In genomic region chr11:6321356-6321755, GRCh38 we compare ENCODE assay signal across 9 cellular contexts.
DNase-seq lines count a peak whose midpoint lies in the region; ATAC-seq and TF ChIP-seq lines count a peak whose summit lies in the region.
"Had no signal": no experiment of that assay in that cellular context is flagged by ENCODE, and none has a peak within 500 bp of the region (broad histone marks: within the 10 kb centered on the region; RNA-seq: fewer than 3 reads in every experiment).

No MANE protein-coding gene starts in this region.

- peak overlapping the region; percentile 81 for H3K27ac Mint-ChIP-seq in activated naive CD8-positive, alpha-beta T cell
- peak overlapping the region; percentile 96 for H3K27ac Mint-ChIP-seq in stimulated activated effector memory CD8-positive, alpha-beta T cell treated with anti-CD3 and anti-CD28 coated beads, Interleukin-12 subunit alpha, Interleukin-12 subunit beta, amount 100 ng/mL, for 72 hours

- H3K36me3 ChIP-seq in iPS-20b (ENCODE audit: insufficient read depth, low read depth, low read length) = no peaks in the 10 kb centered on the region
- H3K36me3 ChIP-seq: SJCRH30 had no signal

- H3K4me3 ChIP-seq in HFF-Myc (replicated peaks; ENCODE audit: low read depth, low read length) (peak overlapping the region; percentile 71), iPS-20b (ENCODE audit: low read length) (peak overlapping the region; percentile 80; the same call in 1 of the 2 replicates)
- H3K4me3 ChIP-seq: SJCRH30 had no signal

- peak overlapping the region; percentile 85; the same call in 1 of the 2 replicates for H3K9ac ChIP-seq in iPS-20b (ENCODE audit: low read depth, low read length)

- no peaks in the 10 kb centered on the region for H3K9me3 ChIP-seq in iPS-20b (ENCODE audit: insufficient read depth, low read depth, low read length)
- H3K9me3 ChIP-seq: SJCRH30 had no signal

- no peak overlapping the region for H3K27ac ChIP-seq in iPS-20b (ENCODE audit: low read length)
- H3K27ac ChIP-seq: SJCRH30 had no signal

- H3K27me3 ChIP-seq in iPS-20b (ENCODE audit: insufficient read depth, low read length) = peaks cover 15% of the 10 kb centered on the region; the same call in 1 of the 2 replicates
- H3K27me3 ChIP-seq: SJCRH30 had no signal

- ATAC-seq in stimulated activated effector memory CD8-positive, alpha-beta T cell treated with anti-CD3 and anti-CD28 coated beads, Interleukin-12 subunit alpha, Interleukin-12 subunit beta, amount 100 ng/mL, for 72 hours = no peak

- no peaks in the 10 kb centered on the region for H3K9me3 Mint-ChIP-seq in activated naive CD8-positive, alpha-beta T cell (ENCODE audit: low read depth)
- no peaks in the 10 kb centered on the region for H3K9me3 Mint-ChIP-seq in stimulated activated effector memory CD8-positive, alpha-beta T cell treated with anti-CD3 and anti-CD28 coated beads, Interleukin-12 subunit alpha, Interleukin-12 subunit beta, amount 100 ng/mL, for 72 hours

- TF ChIP-seq CTCF in HFF-Myc (IDR thresholded peaks at IDR 0.05; ENCODE audit: low read depth, low read length, missing control alignments) = no peak

- H3K36me3 Mint-ChIP-seq in activated naive CD8-positive, alpha-beta T cell = no peaks in the 10 kb centered on the region
- H3K36me3 Mint-ChIP-seq in stimulated activated effector memory CD8-positive, alpha-beta T cell treated with anti-CD3 and anti-CD28 coated beads, Interleukin-12 subunit alpha, Interleukin-12 subunit beta, amount 100 ng/mL, for 72 hours = peaks cover 25% of the 10 kb centered on the region

- peak overlapping the region; percentile 79 for H3K4me3 Mint-ChIP-seq in activated naive CD8-positive, alpha-beta T cell
- H3K4me3 Mint-ChIP-seq in stimulated activated effector memory CD8-positive, alpha-beta T cell treated with anti-CD3 and anti-CD28 coated beads, Interleukin-12 subunit alpha, Interleukin-12 subunit beta, amount 100 ng/mL, for 72 hours = peak overlapping the region; percentile 81

- H3K4me1 Mint-ChIP-seq in activated naive CD8-positive, alpha-beta T cell (ENCODE audit: low read depth) = peaks cover 28% of the 10 kb centered on the region
- H3K4me1 Mint-ChIP-seq in stimulated activated effector memory CD8-positive, alpha-beta T cell treated with anti-CD3 and anti-CD28 coated beads, Interleukin-12 subunit alpha, Interleukin-12 subunit beta, amount 100 ng/mL, for 72 hours = peaks cover 36% of the 10 kb centered on the region

- DNase-seq in HFF-Myc (ENCODE audit: extremely low read depth, low read depth) = no peak
- DNase-seq in stimulated activated effector memory CD8-positive, alpha-beta T cell treated with anti-CD3 and anti-CD28 coated beads, Interleukin-12 subunit alpha, Interleukin-12 subunit beta, amount 100 ng/mL, for 72 hours (ENCODE audit: low spot score in 2 of 2) = no peak
- no peak for DNase-seq in NK-92 (lab: John Stamatoyannopoulos, UW; ENCODE audit: unreplicated experiment)
- DNase-seq in NCI-H128 (lab: John Stamatoyannopoulos, UW; ENCODE audit: unreplicated experiment) = no peak
- no peak for DNase-seq in NCI-H748 (lab: John Stamatoyannopoulos, UW; ENCODE audit: unreplicated experiment)
- DNase-seq in DMS114 treated with DMSO at 0.1 percent for 48 hours (lab: John Stamatoyannopoulos, UW; ENCODE audit: unreplicated experiment) = no peak

- H3K27me3 Mint-ChIP-seq in activated naive CD8-positive, alpha-beta T cell = peaks cover 27% of the 10 kb centered on the region

- H3K4me1 ChIP-seq in iPS-20b (ENCODE audit: insufficient read depth, low read length) = peaks cover 44% of the 10 kb centered on the region
